In genomic region chr10:51244739-51245138, GRCh38 we compare ENCODE assay signal across 2 cellular contexts.
TF ChIP-seq lines count a peak whose summit lies in the region.

No MANE protein-coding gene starts in this region.

TF ChIP-seq in GM23338, 12 proteins besides CTCF, POLR2A, EP300 and RAD21 (continued from another document):
- no peak for TF ChIP-seq ZNF462 (CRISPR knock-in tag; IDR thresholded peaks at IDR 0.05)
- TF ChIP-seq CREB1 (CRISPR knock-in tag; IDR thresholded peaks at IDR 0.05; ENCODE audit: low read depth), result no peak
- no peak for TF ChIP-seq NANOG (IDR thresholded peaks at IDR 0.05; ENCODE audit: borderline replicate concordance)
- TF ChIP-seq REST (IDR thresholded peaks at IDR 0.05; ENCODE audit: unreplicated experiment), result no peak
- no peak for TF ChIP-seq STAT1 (IDR thresholded peaks at IDR 0.05; ENCODE audit: unreplicated experiment)
- no peak for TF ChIP-seq ETS1 (IDR thresholded peaks at IDR 0.05)

TF ChIP-seq in HepG2, 621 proteins besides CTCF, POLR2A, EP300 and RAD21 (continued from another document):
- TF ChIP-seq GLMP (CRISPR knock-in tag; IDR thresholded peaks at IDR 0.05; ENCODE audit: borderline replicate concordance) (no peak), MAFG (CRISPR knock-in tag; IDR thresholded peaks at IDR 0.05) (no peak), NFYC (CRISPR knock-in tag; IDR thresholded peaks at IDR 0.05) (no peak), ZNF276 (CRISPR knock-in tag; IDR thresholded peaks at IDR 0.05; ENCODE audit: low read depth) (no peak), ZNF362 (CRISPR knock-in tag; IDR thresholded peaks at IDR 0.05; ENCODE audit: borderline replicate concordance) (no peak)
